ENCODE assay signal across 2 cellular contexts in the genomic region with DNA sequence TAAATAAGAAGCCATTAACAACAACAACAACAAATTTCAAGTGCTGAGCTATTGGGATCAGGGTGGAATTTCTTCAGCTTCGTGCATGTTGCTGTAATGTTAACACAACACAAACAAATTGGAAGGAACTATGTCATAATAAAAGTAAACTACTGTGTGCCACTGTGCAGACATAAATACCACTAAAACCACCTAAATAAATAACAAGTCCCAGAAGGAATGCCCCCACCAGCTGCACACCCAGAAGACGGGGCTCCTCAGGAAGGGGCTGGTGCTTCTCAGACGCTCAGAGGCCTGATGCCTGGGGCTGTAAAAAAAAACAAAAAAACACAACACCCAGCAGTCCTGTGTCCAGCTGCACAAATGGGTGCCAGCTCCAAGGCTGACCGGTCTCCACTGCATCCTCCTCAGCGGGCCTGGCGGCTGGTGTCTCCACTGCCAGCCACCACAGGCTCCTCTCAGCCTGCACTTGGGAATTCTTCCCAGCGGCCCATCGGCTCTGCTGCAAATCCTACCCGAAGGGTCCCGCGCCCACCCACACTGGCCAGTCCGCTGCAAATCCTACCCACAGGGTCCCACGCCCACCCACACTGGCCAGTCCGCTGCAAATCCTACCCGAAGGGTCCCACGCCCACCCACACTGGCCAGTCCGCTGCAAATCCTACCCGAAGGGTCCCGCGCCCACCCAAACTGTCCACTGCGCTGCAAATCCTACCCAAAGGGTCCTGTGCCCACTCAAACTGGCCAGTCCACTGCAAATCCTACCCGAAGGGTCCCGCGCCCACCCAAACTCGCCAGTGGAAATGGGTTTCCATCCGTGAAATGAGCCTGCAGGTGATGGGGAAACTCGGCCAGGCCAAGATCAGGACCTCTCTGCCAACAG.
TF ChIP-seq lines count a peak whose summit lies in the region.

No MANE protein-coding gene starts in this region.

TF ChIP-seq in WTC11, 78 proteins besides CTCF, POLR2A, EP300 and RAD21:
- TF ChIP-seq, protein P1, sequence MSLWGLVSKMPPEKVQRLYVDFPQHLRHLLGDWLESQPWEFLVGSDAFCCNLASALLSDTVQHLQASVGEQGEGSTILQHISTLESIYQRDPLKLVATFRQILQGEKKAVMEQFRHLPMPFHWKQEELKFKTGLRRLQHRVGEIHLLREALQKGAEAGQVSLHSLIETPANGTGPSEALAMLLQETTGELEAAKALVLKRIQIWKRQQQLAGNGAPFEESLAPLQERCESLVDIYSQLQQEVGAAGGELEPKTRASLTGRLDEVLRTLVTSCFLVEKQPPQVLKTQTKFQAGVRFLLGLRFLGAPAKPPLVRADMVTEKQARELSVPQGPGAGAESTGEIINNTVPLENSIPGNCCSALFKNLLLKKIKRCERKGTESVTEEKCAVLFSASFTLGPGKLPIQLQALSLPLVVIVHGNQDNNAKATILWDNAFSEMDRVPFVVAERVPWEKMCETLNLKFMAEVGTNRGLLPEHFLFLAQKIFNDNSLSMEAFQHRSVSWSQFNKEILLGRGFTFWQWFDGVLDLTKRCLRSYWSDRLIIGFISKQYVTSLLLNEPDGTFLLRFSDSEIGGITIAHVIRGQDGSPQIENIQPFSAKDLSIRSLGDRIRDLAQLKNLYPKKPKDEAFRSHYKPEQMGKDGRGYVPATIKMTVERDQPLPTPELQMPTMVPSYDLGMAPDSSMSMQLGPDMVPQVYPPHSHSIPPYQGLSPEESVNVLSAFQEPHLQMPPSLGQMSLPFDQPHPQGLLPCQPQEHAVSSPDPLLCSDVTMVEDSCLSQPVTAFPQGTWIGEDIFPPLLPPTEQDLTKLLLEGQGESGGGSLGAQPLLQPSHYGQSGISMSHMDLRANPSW (CRISPR knock-in tag; conservative IDR thresholded peaks at IDR 0.05; ENCODE audit: low read depth), result no peak
- TF ChIP-seq GRHL2 (CRISPR knock-in tag; IDR thresholded peaks at IDR 0.05; ENCODE audit: insufficient replicate concordance, severe bottlenecking) (no peak), FOXP1 (CRISPR knock-in tag; IDR thresholded peaks at IDR 0.05; ENCODE audit: borderline replicate concordance) (no peak), RELA (CRISPR knock-in tag; IDR thresholded peaks at IDR 0.05; ENCODE audit: borderline replicate concordance) (no peak), ZNF263 (CRISPR knock-in tag; IDR thresholded peaks at IDR 0.05; ENCODE audit: low read depth) (no peak), KAT7 (CRISPR knock-in tag; IDR thresholded peaks at IDR 0.05; ENCODE audit: borderline replicate concordance) (no peak)
- TF ChIP-seq, protein P2, sequence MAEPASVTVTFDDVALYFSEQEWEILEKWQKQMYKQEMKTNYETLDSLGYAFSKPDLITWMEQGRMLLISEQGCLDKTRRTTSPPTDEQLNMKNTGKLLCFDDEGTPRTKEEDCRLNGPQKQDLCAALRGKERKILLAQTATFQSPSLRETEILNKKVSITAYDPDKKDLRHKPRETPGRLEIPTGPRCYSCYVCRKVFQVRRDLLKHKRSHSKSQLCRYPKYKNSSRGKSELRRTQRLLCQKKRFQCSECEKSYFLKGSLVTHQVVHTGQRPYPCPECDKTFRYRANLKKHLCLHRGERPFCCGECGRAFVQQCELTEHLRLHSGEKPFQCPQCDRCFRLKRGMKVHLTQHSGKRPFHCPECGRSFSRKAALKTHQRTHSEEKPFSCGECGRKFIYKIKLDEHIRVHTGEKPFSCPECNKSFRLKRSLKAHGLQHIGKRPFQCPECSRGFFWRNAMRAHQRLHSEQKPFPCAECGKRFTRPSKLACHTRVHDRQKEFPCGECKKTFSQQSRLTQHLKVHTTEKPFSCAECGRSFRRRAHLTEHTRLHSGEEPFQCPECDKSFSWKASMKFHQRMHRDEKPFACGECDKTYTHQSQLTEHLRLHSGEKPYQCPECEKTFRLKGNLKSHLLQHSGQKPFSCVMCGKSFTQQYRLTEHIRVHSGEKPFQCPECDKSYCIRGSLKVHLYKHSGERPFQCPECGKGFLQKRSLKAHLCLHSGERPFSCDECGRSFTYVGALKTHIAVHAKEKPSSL (CRISPR knock-in tag; conservative IDR thresholded peaks at IDR 0.05), result no peak
- TF ChIP-seq, protein P3, sequence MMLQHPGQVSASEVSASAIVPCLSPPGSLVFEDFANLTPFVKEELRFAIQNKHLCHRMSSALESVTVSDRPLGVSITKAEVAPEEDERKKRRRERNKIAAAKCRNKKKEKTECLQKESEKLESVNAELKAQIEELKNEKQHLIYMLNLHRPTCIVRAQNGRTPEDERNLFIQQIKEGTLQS (CRISPR knock-in tag; conservative IDR thresholded peaks at IDR 0.05), result no peak
- TF ChIP-seq, protein P4, sequence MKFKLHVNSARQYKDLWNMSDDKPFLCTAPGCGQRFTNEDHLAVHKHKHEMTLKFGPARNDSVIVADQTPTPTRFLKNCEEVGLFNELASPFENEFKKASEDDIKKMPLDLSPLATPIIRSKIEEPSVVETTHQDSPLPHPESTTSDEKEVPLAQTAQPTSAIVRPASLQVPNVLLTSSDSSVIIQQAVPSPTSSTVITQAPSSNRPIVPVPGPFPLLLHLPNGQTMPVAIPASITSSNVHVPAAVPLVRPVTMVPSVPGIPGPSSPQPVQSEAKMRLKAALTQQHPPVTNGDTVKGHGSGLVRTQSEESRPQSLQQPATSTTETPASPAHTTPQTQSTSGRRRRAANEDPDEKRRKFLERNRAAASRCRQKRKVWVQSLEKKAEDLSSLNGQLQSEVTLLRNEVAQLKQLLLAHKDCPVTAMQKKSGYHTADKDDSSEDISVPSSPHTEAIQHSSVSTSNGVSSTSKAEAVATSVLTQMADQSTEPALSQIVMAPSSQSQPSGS (CRISPR knock-in tag; IDR thresholded peaks at IDR 0.05; ENCODE audit: borderline replicate concordance, low read depth), result no peak

TF ChIP-seq in H1, 55 proteins besides CTCF, POLR2A, EP300 and RAD21:
- TF ChIP-seq, protein P5, sequence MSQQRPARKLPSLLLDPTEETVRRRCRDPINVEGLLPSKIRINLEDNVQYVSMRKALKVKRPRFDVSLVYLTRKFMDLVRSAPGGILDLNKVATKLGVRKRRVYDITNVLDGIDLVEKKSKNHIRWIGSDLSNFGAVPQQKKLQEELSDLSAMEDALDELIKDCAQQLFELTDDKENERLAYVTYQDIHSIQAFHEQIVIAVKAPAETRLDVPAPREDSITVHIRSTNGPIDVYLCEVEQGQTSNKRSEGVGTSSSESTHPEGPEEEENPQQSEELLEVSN (IDR thresholded peaks at IDR 0.05), result no peak
- TF ChIP-seq, protein P6, sequence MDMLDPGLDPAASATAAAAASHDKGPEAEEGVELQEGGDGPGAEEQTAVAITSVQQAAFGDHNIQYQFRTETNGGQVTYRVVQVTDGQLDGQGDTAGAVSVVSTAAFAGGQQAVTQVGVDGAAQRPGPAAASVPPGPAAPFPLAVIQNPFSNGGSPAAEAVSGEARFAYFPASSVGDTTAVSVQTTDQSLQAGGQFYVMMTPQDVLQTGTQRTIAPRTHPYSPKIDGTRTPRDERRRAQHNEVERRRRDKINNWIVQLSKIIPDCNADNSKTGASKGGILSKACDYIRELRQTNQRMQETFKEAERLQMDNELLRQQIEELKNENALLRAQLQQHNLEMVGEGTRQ (IDR thresholded peaks at IDR 0.05; ENCODE audit: low read length), result no peak
